In genomic region chr5:6182271-6182815, GRCh38 we compare ENCODE assay signal across 4 cellular contexts.
"Had no signal": no experiment of that assay in that cellular context is flagged by ENCODE, and none has a peak within 500 bp of the region (broad histone marks: within the 10 kb centered on the region; RNA-seq: fewer than 3 reads in every experiment).

No MANE protein-coding gene starts in this region.

- H3K4me3 ChIP-seq: GM23248 had no signal

- DNase-seq: GM23248, H9, HCEC 1CT, IMR-90 had no signal

- H3K9ac ChIP-seq: GM23248 had no signal

- H3K27ac ChIP-seq: GM23248 had no signal

- H3K27ac Mint-ChIP-seq: H9 had no signal

- H2AFZ ChIP-seq: GM23248 had no signal

- H3K4me3 Mint-ChIP-seq: H9 had no signal

- H3K9me3 Mint-ChIP-seq: H9 had no signal
